In the genomic region with DNA sequence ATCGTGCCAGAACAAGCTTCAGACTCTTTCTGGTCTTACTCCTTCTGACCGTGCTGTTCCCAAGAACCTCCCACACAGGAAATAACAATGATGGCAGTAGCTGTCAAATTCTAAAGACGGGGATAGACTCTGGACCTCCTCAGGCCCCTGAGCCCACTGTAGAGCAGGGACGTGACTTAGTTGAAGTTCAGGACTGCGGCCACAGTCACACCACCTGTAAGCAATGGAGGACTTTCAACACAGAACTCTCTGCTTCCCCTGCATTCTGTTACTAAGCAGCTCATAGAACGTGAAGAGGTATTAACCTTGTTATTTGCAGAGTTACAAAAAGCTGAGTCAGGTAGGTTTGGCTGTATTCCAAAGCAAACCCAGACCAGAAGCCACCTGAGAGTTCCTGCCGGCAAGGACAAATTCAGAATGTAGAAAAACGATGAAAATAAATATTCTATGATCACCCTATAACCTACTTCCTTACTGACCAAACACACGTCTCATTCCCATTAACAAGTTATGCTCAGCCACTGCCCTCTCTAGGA, we compare ENCODE assay signal across 10 cellular contexts. TPM values are rescaled to one million over a fixed set of nuclear protein-coding genes. Genes with fewer than 3 reads are reported as not detected.
DNase-seq lines count a peak whose midpoint lies in the region; ATAC-seq and TF ChIP-seq lines count a peak whose summit lies in the region.
"Had no signal": no experiment of that assay in that cellular context is flagged by ENCODE, and none has a peak within 500 bp of the region (broad histone marks: within the 10 kb centered on the region; RNA-seq: fewer than 3 reads in every experiment).

No MANE protein-coding gene starts in this region.

- H3K27me3 ChIP-seq in heart right ventricle = no peaks in the 10 kb centered on the region

- H3K4me3 Mint-ChIP-seq in stimulated activated naive CD8-positive, alpha-beta T cell treated with anti-CD3 and anti-CD28 coated beads, Interleukin-15, amount 100 ng/mL, for 72 hours = no peak overlapping the region

- H3K27ac Mint-ChIP-seq in stimulated activated naive CD8-positive, alpha-beta T cell treated with anti-CD3 and anti-CD28 coated beads, Interleukin-15, amount 100 ng/mL, for 72 hours = no peak overlapping the region

- no peaks in the 10 kb centered on the region for H3K36me3 ChIP-seq in heart right ventricle

- H3K9me3 Mint-ChIP-seq in stimulated activated naive CD8-positive, alpha-beta T cell treated with anti-CD3 and anti-CD28 coated beads, Interleukin-15, amount 100 ng/mL, for 72 hours = no peaks in the 10 kb centered on the region

- H3K4me3 ChIP-seq in heart right ventricle = no peak overlapping the region

- intact Hi-C loops in heart right ventricle (cut with DNase I) = no loop called here

- no peak for DNase-seq in stimulated activated naive CD8-positive, alpha-beta T cell treated with anti-CD3 and anti-CD28 coated beads, Interleukin-15, Interleukin-2, amounts not matched to agents 100 U/mL and 50 U/mL, for 24 hours
- DNase-seq in stimulated activated naive CD8-positive, alpha-beta T cell treated with anti-CD3 and anti-CD28 coated beads, Interleukin-15, amount 100 ng/mL, for 72 hours = no peak
- DNase-seq in SW480 (ENCODE audit: low spot score) (peak; percentile 47), left lobe of liver (ENCODE audit: low spot score) (no peak), heart right ventricle (no peak), SHP77 (lab: John Stamatoyannopoulos, UW) (no peak), NCI-H2171 (lab: John Stamatoyannopoulos, UW) (no peak), A172 (ENCODE audit: low spot score) (no peak)
- DNase-seq: hippocampal formation; naive thymus-derived CD4-positive, alpha-beta T cell had no signal

- peaks cover 10% of the 10 kb centered on the region for H3K4me1 Mint-ChIP-seq in stimulated activated naive CD8-positive, alpha-beta T cell treated with anti-CD3 and anti-CD28 coated beads, Interleukin-15, amount 100 ng/mL, for 72 hours

- no peaks in the 10 kb centered on the region for H3K27me3 Mint-ChIP-seq in stimulated activated naive CD8-positive, alpha-beta T cell treated with anti-CD3 and anti-CD28 coated beads, Interleukin-15, amount 100 ng/mL, for 72 hours

- 55 to 61% methylated on average over 9 of the region's 9 CpGs for WGBS in heart right ventricle, 2 donors

- ATAC-seq in stimulated activated naive CD8-positive, alpha-beta T cell treated with anti-CD3 and anti-CD28 coated beads, Interleukin-15, Interleukin-2, amounts not matched to agents 100 U/mL and 50 U/mL, for 24 hours = peak; percentile 23
- no peak for ATAC-seq in stimulated activated naive CD8-positive, alpha-beta T cell treated with anti-CD3 and anti-CD28 coated beads, Interleukin-15, amount 100 ng/mL, for 72 hours
- ATAC-seq in left lobe of liver (peak; percentile 92), heart right ventricle (no peak)
- ATAC-seq: naive thymus-derived CD4-positive, alpha-beta T cell had no signal

- H3K4me1 ChIP-seq in heart right ventricle = peaks cover 0 to 7% (median 0%) of the 10 kb centered on the region in 9 donors

- H3K9me3 ChIP-seq in heart right ventricle = peaks cover 0 to 13% (median 0%) of the 10 kb centered on the region in 11 donors

- no peak overlapping the region for H3K27ac ChIP-seq in heart right ventricle

- TF ChIP-seq CTCF in heart right ventricle (IDR thresholded peaks at IDR 0.05) = no peak

RNA-seq across cellular contexts. Expression of gene TMEM45B, which starts 12.7 kb away (rescaled TPM):
- total RNA-seq in left lobe of liver (16.1 TPM), heart right ventricle (under 1 TPM in 1 of 10 donors, not detected in 9; 0.11 TPM)
- not detected for polyA plus RNA-seq in heart right ventricle
- total RNA-seq in A172 (2014; rRNA removed; shearing (Covaris generic)) = not detected in 2 replicates

Comparison
In these comparisons a context has a peak if more than half of its experiments do, and no peak if none do; other contexts are left out.
1. ATAC-seq: peak in stimulated activated naive CD8-positive, alpha-beta T cell treated with anti-CD3 and anti-CD28 coated beads, Interleukin-15, Interleukin-2, amounts not matched to agents 100 U/mL and 50 U/mL, for 24 hours (single experiment) and left lobe of liver (single experiment); none in stimulated activated naive CD8-positive, alpha-beta T cell treated with anti-CD3 and anti-CD28 coated beads, Interleukin-15, amount 100 ng/mL, for 72 hours (single experiment) and heart right ventricle (0 of 8).
2. RNA of gene TMEM45B, which starts 12.7 kb away (total RNA-seq): 16.1 TPM in left lobe of liver (single experiment); 0.11 TPM in heart right ventricle and not detected in A172; every median in the first group is over 10 times any median in the second.